ENCODE assay signal across 16 cellular contexts in genomic region chr10:112797221-112797620, GRCh38.
"Had no signal": no experiment of that assay in that cellular context is flagged by ENCODE, and none has a peak within 500 bp of the region (broad histone marks: within the 10 kb centered on the region; RNA-seq: fewer than 3 reads in every experiment).

No MANE protein-coding gene starts in this region.

- ATAC-seq: gastrocnemius medialis; heart right ventricle; psoas muscle; stimulated activated effector memory CD8-positive, alpha-beta T cell treated with anti-CD3 and anti-CD28 coated beads, Interleukin-12 subunit alpha, Interleukin-12 subunit beta, amount 100 ng/mL, for 72 hours; stimulated activated naive CD8-positive, alpha-beta T cell treated with anti-CD3 and anti-CD28 coated beads, Interleukin-15, Interleukin-2, amounts not matched to agents 100 U/mL and 50 U/mL, for 24 hours had no signal

- DNase-seq: dorsolateral prefrontal cortex; effector memory CD4-positive, alpha-beta T cell; gastrocnemius medialis; heart right ventricle; hypothalamus; mesendoderm; naive B cell; psoas muscle; retina; right lobe of liver; stimulated activated CD4-positive, alpha-beta T cell treated with anti-CD3 and anti-CD28 coated beads, Interleukin-4, amount 100 ng/mL, for 1 hour; stimulated activated CD8-positive, alpha-beta memory T cell treated with anti-CD3 and anti-CD28 coated beads, Interleukin-4, amount 100 ng/mL, for 48 hours; stimulated activated naive CD8-positive, alpha-beta T cell treated with anti-CD3 and anti-CD28 coated beads, Interleukin-15, Interleukin-2, amounts not matched to agents 100 U/mL and 50 U/mL, for 24 hours; thyroid gland; uterus had no signal
